Comparison of ENCODE assay signal across 10 cellular contexts in genomic region chr1:32755098-32755809, GRCh38. TPM values are rescaled to one million over a fixed set of nuclear protein-coding genes. Genes with fewer than 3 reads are reported as not detected.
DNase-seq lines count a peak whose midpoint lies in the region; ATAC-seq and TF ChIP-seq lines count a peak whose summit lies in the region.
"Had no signal": no experiment of that assay in that cellular context is flagged by ENCODE, and none has a peak within 500 bp of the region (broad histone marks: within the 10 kb centered on the region; RNA-seq: fewer than 3 reads in every experiment).

No MANE protein-coding gene starts in this region.

- ATAC-seq in CD4-positive, CD25-positive, alpha-beta regulatory T cell (ENCODE audit: low read depth in 2 of 2): no peak
- peak; percentile 51 for ATAC-seq in WTC11

- peaks cover 2% of the 10 kb centered on the region for H3K27me3 ChIP-seq in CD4-positive, CD25-positive, alpha-beta regulatory T cell (ENCODE audit: control insufficient read depth, insufficient read depth, low read length)
- H3K27me3 ChIP-seq in prostate gland (replicated peaks; ENCODE audit: insufficient read depth): no peaks in the 10 kb centered on the region

- H3K4me3 ChIP-seq in CD4-positive, CD25-positive, alpha-beta regulatory T cell (ENCODE audit: low read depth, low read length): no peak overlapping the region
- peak overlapping the region; percentile 79 to 90 for H3K4me3 ChIP-seq in prostate gland

- H3K36me3 Mint-ChIP-seq in CD4-positive, CD25-positive, alpha-beta regulatory T cell: no peaks in the 10 kb centered on the region
- no peaks in the 10 kb centered on the region for H3K36me3 Mint-ChIP-seq in WTC11

- peaks cover 0 to 2% (median 0%) of the 10 kb centered on the region in 7 donors for H3K9me3 Mint-ChIP-seq in CD4-positive, CD25-positive, alpha-beta regulatory T cell
- H3K9me3 Mint-ChIP-seq in WTC11: no peaks in the 10 kb centered on the region

- CTCF ChIA-PET in WTC11 (lab: Charles Lee): interaction anchor here (0.6 to 7.1 kb wide), 9 partner anchors 13 to 813 kb away, joined by 3 to 89 read pairs (median 9); no protein-coding TSS in a partner anchor

- no peaks in the 10 kb centered on the region for H3K36me3 ChIP-seq in CD4-positive, CD25-positive, alpha-beta regulatory T cell (ENCODE audit: control insufficient read depth, insufficient read depth, low read length)
- H3K36me3 ChIP-seq in prostate gland: no peaks in the 10 kb centered on the region

- TF ChIP-seq CTCF in WTC11 (IDR thresholded peaks at IDR 0.05) (no peak), prostate gland (IDR thresholded peaks at IDR 0.05) (no peak)

- DNase-seq in CD4-positive, CD25-positive, alpha-beta regulatory T cell: no peak
- DNase-seq in WTC11 (ENCODE audit: low spot score) (no peak), head of caudate nucleus (peak in 27 of 42 donors; percentile 10 to 73 (median 46)), prostate gland (ENCODE audit: low spot score) (no peak), DMS 273 treated with DMSO at 0.1 percent for 48 hours (lab: John Stamatoyannopoulos, UW) (no peak), NCI-H2081 (lab: John Stamatoyannopoulos, UW) (no peak), inferior parietal cortex (ENCODE audit: extremely low spot score) (no peak), SIG-M5 (lab: John Stamatoyannopoulos, UW) (no peak)
- DNase-seq: amniotic stem cell, left colon had no signal

- POLR2A ChIA-PET in WTC11 (lab: Charles Lee): interaction anchor here (0.7 to 2.7 kb wide), 5 partner anchors 13 to 361 kb away, joined by 3 to 19 read pairs (median 5); partner anchors contain the start of gene BSDC1

- intact Hi-C loops in head of caudate nucleus (cut with DNase I) (no loop called here), prostate gland (cut with DNase I) (no loop called here)

- peak overlapping the region in 1 of 3 donors; percentile 26 for H3K27ac Mint-ChIP-seq in CD4-positive, CD25-positive, alpha-beta regulatory T cell
- H3K27ac Mint-ChIP-seq in WTC11: peak overlapping the region; percentile 89

- peaks cover 16% of the 10 kb centered on the region for H3K4me1 ChIP-seq in CD4-positive, CD25-positive, alpha-beta regulatory T cell (ENCODE audit: control insufficient read depth, insufficient read depth, low read length, poor library complexity, severe bottlenecking)
- H3K4me1 ChIP-seq in prostate gland (replicated peaks): peaks cover 9% of the 10 kb centered on the region

- H3K4me3 Mint-ChIP-seq in CD4-positive, CD25-positive, alpha-beta regulatory T cell: peak overlapping the region; percentile 24 to 64 (median 58)
- peak overlapping the region; percentile 92 for H3K4me3 Mint-ChIP-seq in WTC11

- WGBS in prostate gland: 25% methylated on average over 10 of the region's 10 CpGs

- no peak for TF ChIP-seq POLR2A in prostate gland (IDR thresholded peaks at IDR 0.05)

- H3K27me3 Mint-ChIP-seq in CD4-positive, CD25-positive, alpha-beta regulatory T cell: peaks cover 25% of the 10 kb centered on the region
- no peaks in the 10 kb centered on the region for H3K27me3 Mint-ChIP-seq in WTC11 (ENCODE audit: low read depth)

- H3K9me3 ChIP-seq in CD4-positive, CD25-positive, alpha-beta regulatory T cell (ENCODE audit: control insufficient read depth in 2 of 2, low read length in 2 of 2): no peaks in the 10 kb centered on the region
- H3K9me3 ChIP-seq in prostate gland: no peaks in the 10 kb centered on the region

- peaks cover 4 to 28% (median 7%) of the 10 kb centered on the region in 4 donors for H3K4me1 Mint-ChIP-seq in CD4-positive, CD25-positive, alpha-beta regulatory T cell
- peaks cover 53% of the 10 kb centered on the region for H3K4me1 Mint-ChIP-seq in WTC11

- no peak overlapping the region for H3K27ac ChIP-seq in CD4-positive, CD25-positive, alpha-beta regulatory T cell (ENCODE audit: insufficient read depth, low read length, poor library complexity, severe bottlenecking)
- H3K27ac ChIP-seq in prostate gland: peak overlapping the region; percentile 98

TF ChIP-seq in WTC11, 78 proteins besides CTCF, POLR2A, EP300 and RAD21 (continues in another document):
- TF ChIP-seq ELF4 (CRISPR knock-in tag; IDR thresholded peaks at IDR 0.05; ENCODE audit: low read depth) (no peak), FOXJ3 (CRISPR knock-in tag; IDR thresholded peaks at IDR 0.05; ENCODE audit: borderline replicate concordance) (no peak), ETV6 (CRISPR knock-in tag; IDR thresholded peaks at IDR 0.05) (no peak; the same call in 1 of the 2 replicates), CDX4 (CRISPR knock-in tag; IDR thresholded peaks at IDR 0.05; ENCODE audit: borderline replicate concordance) (no peak), NR1H2 (CRISPR knock-in tag; IDR thresholded peaks at IDR 0.05) (no peak), ATF2 (CRISPR knock-in tag; IDR thresholded peaks at IDR 0.05; ENCODE audit: borderline replicate concordance, low read depth) (no peak), ZNF671 (CRISPR knock-in tag; IDR thresholded peaks at IDR 0.05) (no peak), SMAD4 (CRISPR knock-in tag; IDR thresholded peaks at IDR 0.05) (no peak), ZBTB43 (CRISPR knock-in tag; IDR thresholded peaks at IDR 0.05) (no peak), ZNF281 (CRISPR knock-in tag; IDR thresholded peaks at IDR 0.05) (peak; percentile 78; the same call in 1 of the 2 replicates), GRHL2 (CRISPR knock-in tag; IDR thresholded peaks at IDR 0.05; ENCODE audit: insufficient replicate concordance, severe bottlenecking) (no peak)

RNA-seq across cellular contexts. Expression of gene SYNC, which starts 52.7 kb away (rescaled TPM):
- total RNA-seq in CD4-positive, CD25-positive, alpha-beta regulatory T cell: not detected
- polyA plus RNA-seq in CD4-positive, CD25-positive, alpha-beta regulatory T cell: not detected
- total RNA-seq in WTC11 (2021) (0.09 to 0.21 TPM (median 0.11 TPM) in 3 replicates), prostate gland (10 to 100 TPM in 1 of 2 donors, 1 to 10 TPM in 1; 7.9 to 18.2 TPM)

Comparison
In these comparisons a context has a peak if more than half of its experiments do, and no peak if none do; other contexts are left out.
1. DNase-seq: peak in head of caudate nucleus (27 of 42); none in CD4-positive, CD25-positive, alpha-beta regulatory T cell (0 of 3), WTC11 (single experiment), prostate gland (single experiment), DMS 273 treated with DMSO at 0.1 percent for 48 hours (single experiment), NCI-H2081 (0 of 2), inferior parietal cortex (single experiment) and SIG-M5 (single experiment).